In genomic region chr10:101060951-101061813, GRCh38 we compare ENCODE assay signal across 1 cellular context.
TF ChIP-seq lines count a peak whose summit lies in the region.

No MANE protein-coding gene starts in this region.

TF ChIP-seq in HEK293, 187 proteins besides CTCF, POLR2A, EP300 and RAD21 (continued from another document and continues in another):
- TF ChIP-seq ZNF518A (tag by site-specific recombination; conservative IDR thresholded peaks at IDR 0.05; ENCODE audit: low read depth) (no peak), ZNF677 (tag by site-specific recombination; IDR thresholded peaks at IDR 0.05) (no peak), ZNF707 (tag by site-specific recombination; IDR thresholded peaks at IDR 0.05) (no peak), KLF1 (tag by site-specific recombination; IDR thresholded peaks at IDR 0.05) (peak; percentile 64), ZNF600 (tag by site-specific recombination; IDR thresholded peaks at IDR 0.05) (peak; percentile 91), ZNF23 (tag by site-specific recombination; IDR thresholded peaks at IDR 0.05; ENCODE audit: borderline replicate concordance) (no peak), ZNF654 (tag by site-specific recombination; IDR thresholded peaks at IDR 0.05; ENCODE audit: low read depth) (no peak), ZBTB10 (tag by site-specific recombination; IDR thresholded peaks at IDR 0.05) (peak; percentile 83), ZNF561 (tag by site-specific recombination; IDR thresholded peaks at IDR 0.05; ENCODE audit: borderline replicate concordance) (0 out of 2 replicates have a peak, but pooled peaks have one; percentile 21), ZNF248 (tag by site-specific recombination; IDR thresholded peaks at IDR 0.05) (no peak), ZNF169 (tag by site-specific recombination; IDR thresholded peaks at IDR 0.05) (no peak), ZNF585B (tag by site-specific recombination; IDR thresholded peaks at IDR 0.05) (no peak), ZSCAN16 (tag by site-specific recombination; IDR thresholded peaks at IDR 0.05) (no peak; the same call in 1 of the 2 replicates), ZBTB8A (tag by site-specific recombination; IDR thresholded peaks at IDR 0.05) (peak; percentile 80), ZNF146 (tag by site-specific recombination; IDR thresholded peaks at IDR 0.05) (no peak), ZNF350 (tag by site-specific recombination; IDR thresholded peaks at IDR 0.05) (no peak), TRIM28 (IDR thresholded peaks at IDR 0.05; ENCODE audit: borderline replicate concordance, low read length) (no peak), ZNF174 (tag by site-specific recombination; IDR thresholded peaks at IDR 0.05) (no peak), ZNF138 (tag by site-specific recombination; IDR thresholded peaks at IDR 0.05; ENCODE audit: borderline replicate concordance) (no peak), ZNF133 (tag by site-specific recombination; IDR thresholded peaks at IDR 0.05) (no peak), ZNF404 (tag by site-specific recombination; IDR thresholded peaks at IDR 0.05) (0 out of 2 replicates have a peak, but pooled peaks have one; percentile 24), ZNF621 (tag by site-specific recombination; IDR thresholded peaks at IDR 0.05) (no peak), ZNF664 (tag by site-specific recombination; IDR thresholded peaks at IDR 0.05) (no peak), INSM2 (tag by site-specific recombination; IDR thresholded peaks at IDR 0.05) (peak; percentile 78), WT1 (tag by site-specific recombination; IDR thresholded peaks at IDR 0.05) (peak; percentile 33; the same call in 1 of the 2 replicates), ZNF354C (tag by site-specific recombination; IDR thresholded peaks at IDR 0.05; ENCODE audit: borderline replicate concordance, low read depth) (no peak), SCRT2 (tag by site-specific recombination; IDR thresholded peaks at IDR 0.05) (0 out of 2 replicates have a peak, but pooled peaks have one; percentile 38), REPIN1 (tag by site-specific recombination; IDR thresholded peaks at IDR 0.05; ENCODE audit: low read depth) (0 out of 2 replicates have a peak, but pooled peaks have one; percentile 19), ZFP3 (tag by site-specific recombination; IDR thresholded peaks at IDR 0.05; ENCODE audit: low read depth) (no peak; the same call in 1 of the 2 replicates), GLI2 (tag by site-specific recombination; IDR thresholded peaks at IDR 0.05; ENCODE audit: borderline replicate concordance, low read depth) (no peak), YY1 (tag by site-specific recombination; IDR thresholded peaks at IDR 0.05) (0 out of 2 replicates have a peak, but pooled peaks have one; percentile 13), ZNF837 (tag by site-specific recombination; IDR thresholded peaks at IDR 0.05) (no peak)
- TF ChIP-seq, protein P1, sequence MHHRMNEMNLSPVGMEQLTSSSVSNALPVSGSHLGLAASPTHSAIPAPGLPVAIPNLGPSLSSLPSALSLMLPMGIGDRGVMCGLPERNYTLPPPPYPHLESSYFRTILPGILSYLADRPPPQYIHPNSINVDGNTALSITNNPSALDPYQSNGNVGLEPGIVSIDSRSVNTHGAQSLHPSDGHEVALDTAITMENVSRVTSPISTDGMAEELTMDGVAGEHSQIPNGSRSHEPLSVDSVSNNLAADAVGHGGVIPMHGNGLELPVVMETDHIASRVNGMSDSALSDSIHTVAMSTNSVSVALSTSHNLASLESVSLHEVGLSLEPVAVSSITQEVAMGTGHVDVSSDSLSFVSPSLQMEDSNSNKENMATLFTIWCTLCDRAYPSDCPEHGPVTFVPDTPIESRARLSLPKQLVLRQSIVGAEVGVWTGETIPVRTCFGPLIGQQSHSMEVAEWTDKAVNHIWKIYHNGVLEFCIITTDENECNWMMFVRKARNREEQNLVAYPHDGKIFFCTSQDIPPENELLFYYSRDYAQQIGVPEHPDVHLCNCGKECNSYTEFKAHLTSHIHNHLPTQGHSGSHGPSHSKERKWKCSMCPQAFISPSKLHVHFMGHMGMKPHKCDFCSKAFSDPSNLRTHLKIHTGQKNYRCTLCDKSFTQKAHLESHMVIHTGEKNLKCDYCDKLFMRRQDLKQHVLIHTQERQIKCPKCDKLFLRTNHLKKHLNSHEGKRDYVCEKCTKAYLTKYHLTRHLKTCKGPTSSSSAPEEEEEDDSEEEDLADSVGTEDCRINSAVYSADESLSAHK (tag by site-specific recombination; IDR thresholded peaks at IDR 0.05), result no peak
- TF ChIP-seq, protein P2, sequence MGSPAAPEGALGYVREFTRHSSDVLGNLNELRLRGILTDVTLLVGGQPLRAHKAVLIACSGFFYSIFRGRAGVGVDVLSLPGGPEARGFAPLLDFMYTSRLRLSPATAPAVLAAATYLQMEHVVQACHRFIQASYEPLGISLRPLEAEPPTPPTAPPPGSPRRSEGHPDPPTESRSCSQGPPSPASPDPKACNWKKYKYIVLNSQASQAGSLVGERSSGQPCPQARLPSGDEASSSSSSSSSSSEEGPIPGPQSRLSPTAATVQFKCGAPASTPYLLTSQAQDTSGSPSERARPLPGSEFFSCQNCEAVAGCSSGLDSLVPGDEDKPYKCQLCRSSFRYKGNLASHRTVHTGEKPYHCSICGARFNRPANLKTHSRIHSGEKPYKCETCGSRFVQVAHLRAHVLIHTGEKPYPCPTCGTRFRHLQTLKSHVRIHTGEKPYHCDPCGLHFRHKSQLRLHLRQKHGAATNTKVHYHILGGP (tag by site-specific recombination; IDR thresholded peaks at IDR 0.05), result no peak
- TF ChIP-seq, protein P3, sequence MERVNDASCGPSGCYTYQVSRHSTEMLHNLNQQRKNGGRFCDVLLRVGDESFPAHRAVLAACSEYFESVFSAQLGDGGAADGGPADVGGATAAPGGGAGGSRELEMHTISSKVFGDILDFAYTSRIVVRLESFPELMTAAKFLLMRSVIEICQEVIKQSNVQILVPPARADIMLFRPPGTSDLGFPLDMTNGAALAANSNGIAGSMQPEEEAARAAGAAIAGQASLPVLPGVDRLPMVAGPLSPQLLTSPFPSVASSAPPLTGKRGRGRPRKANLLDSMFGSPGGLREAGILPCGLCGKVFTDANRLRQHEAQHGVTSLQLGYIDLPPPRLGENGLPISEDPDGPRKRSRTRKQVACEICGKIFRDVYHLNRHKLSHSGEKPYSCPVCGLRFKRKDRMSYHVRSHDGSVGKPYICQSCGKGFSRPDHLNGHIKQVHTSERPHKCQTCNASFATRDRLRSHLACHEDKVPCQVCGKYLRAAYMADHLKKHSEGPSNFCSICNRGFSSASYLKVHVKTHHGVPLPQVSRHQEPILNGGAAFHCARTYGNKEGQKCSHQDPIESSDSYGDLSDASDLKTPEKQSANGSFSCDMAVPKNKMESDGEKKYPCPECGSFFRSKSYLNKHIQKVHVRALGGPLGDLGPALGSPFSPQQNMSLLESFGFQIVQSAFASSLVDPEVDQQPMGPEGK (tag by site-specific recombination; IDR thresholded peaks at IDR 0.05), result peak; percentile 99
- TF ChIP-seq, protein P4, sequence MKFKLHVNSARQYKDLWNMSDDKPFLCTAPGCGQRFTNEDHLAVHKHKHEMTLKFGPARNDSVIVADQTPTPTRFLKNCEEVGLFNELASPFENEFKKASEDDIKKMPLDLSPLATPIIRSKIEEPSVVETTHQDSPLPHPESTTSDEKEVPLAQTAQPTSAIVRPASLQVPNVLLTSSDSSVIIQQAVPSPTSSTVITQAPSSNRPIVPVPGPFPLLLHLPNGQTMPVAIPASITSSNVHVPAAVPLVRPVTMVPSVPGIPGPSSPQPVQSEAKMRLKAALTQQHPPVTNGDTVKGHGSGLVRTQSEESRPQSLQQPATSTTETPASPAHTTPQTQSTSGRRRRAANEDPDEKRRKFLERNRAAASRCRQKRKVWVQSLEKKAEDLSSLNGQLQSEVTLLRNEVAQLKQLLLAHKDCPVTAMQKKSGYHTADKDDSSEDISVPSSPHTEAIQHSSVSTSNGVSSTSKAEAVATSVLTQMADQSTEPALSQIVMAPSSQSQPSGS (tag by site-specific recombination; IDR thresholded peaks at IDR 0.05; ENCODE audit: low read depth), result no peak
- TF ChIP-seq, protein P5, sequence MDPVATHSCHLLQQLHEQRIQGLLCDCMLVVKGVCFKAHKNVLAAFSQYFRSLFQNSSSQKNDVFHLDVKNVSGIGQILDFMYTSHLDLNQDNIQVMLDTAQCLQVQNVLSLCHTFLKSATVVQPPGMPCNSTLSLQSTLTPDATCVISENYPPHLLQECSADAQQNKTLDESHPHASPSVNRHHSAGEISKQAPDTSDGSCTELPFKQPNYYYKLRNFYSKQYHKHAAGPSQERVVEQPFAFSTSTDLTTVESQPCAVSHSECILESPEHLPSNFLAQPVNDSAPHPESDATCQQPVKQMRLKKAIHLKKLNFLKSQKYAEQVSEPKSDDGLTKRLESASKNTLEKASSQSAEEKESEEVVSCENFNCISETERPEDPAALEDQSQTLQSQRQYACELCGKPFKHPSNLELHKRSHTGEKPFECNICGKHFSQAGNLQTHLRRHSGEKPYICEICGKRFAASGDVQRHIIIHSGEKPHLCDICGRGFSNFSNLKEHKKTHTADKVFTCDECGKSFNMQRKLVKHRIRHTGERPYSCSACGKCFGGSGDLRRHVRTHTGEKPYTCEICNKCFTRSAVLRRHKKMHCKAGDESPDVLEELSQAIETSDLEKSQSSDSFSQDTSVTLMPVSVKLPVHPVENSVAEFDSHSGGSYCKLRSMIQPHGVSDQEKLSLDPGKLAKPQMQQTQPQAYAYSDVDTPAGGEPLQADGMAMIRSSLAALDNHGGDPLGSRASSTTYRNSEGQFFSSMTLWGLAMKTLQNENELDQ (tag by site-specific recombination; IDR thresholded peaks at IDR 0.05; ENCODE audit: low read depth), result no peak
